21 cellular contexts compared by ENCODE assay signal in genomic region chr22:38878001-38878400, GRCh38. TPM values are rescaled to one million over a fixed set of nuclear protein-coding genes. Genes with fewer than 3 reads are reported as not detected.
DNase-seq lines count a peak whose midpoint lies in the region; ATAC-seq lines count a peak whose summit lies in the region.
"Had no signal": no experiment of that assay in that cellular context is flagged by ENCODE, and none has a peak within 500 bp of the region (broad histone marks: within the 10 kb centered on the region; RNA-seq: fewer than 3 reads in every experiment).

No MANE protein-coding gene starts in this region.

- peaks cover 2% of the 10 kb centered on the region for H3K36me3 Mint-ChIP-seq in T-helper 2 cell treated with Interferon-gamma antibody and Interleukin-4, amounts not matched to agents 5 μg/mL and 100 μg/mL, for 36 hours (ENCODE audit: low read depth)

- no peak overlapping the region for H3K4me2 ChIP-seq in neuronal stem cell (ENCODE audit: insufficient read depth, low read length, poor library complexity, severe bottlenecking)
- H3K4me2 ChIP-seq: BLaER1 had no signal

- no peaks in the 10 kb centered on the region for H3K9me3 Mint-ChIP-seq in T-helper 2 cell treated with Interferon-gamma antibody and Interleukin-4, amounts not matched to agents 5 μg/mL and 100 μg/mL, for 36 hours
- H3K9me3 Mint-ChIP-seq: CD4-positive, alpha-beta T cell; CD8-positive, alpha-beta memory T cell had no signal

- H3K9me3 ChIP-seq in neuronal stem cell (replicated peaks in 1 of 2; ENCODE audit: control insufficient read depth in 2 of 2, insufficient read depth in 1 of 2, low read depth in 1 of 2, low read length in 2 of 2), result no peaks in the 10 kb centered on the region
- H3K9me3 ChIP-seq: BLaER1 had no signal

- H3K36me3 ChIP-seq in neuronal stem cell (replicated peaks in 1 of 2; ENCODE audit: control insufficient read depth in 2 of 2, insufficient read depth in 2 of 2, low read length in 2 of 2), result no peaks in the 10 kb centered on the region
- H3K36me3 ChIP-seq: BLaER1 had no signal

- H2BK120ac ChIP-seq in neuronal stem cell (ENCODE audit: low read depth, low read length), result no peak overlapping the region

- H3K27me3 Mint-ChIP-seq in T-helper 2 cell treated with Interferon-gamma antibody and Interleukin-4, amounts not matched to agents 5 μg/mL and 100 μg/mL, for 36 hours (ENCODE audit: low read depth), result peaks cover 39% of the 10 kb centered on the region
- H3K27me3 Mint-ChIP-seq: CD4-positive, alpha-beta T cell had no signal

- H3K27ac Mint-ChIP-seq in T-helper 2 cell treated with Interferon-gamma antibody and Interleukin-4, amounts not matched to agents 5 μg/mL and 100 μg/mL, for 36 hours, result no peak overlapping the region
- H3K27ac Mint-ChIP-seq: B cell; CD4-positive, alpha-beta T cell had no signal

- no peak overlapping the region for H3K4me3 ChIP-seq in neuronal stem cell (ENCODE audit: low read length in 2 of 2)
- H3K4me3 ChIP-seq: BLaER1, GM23248 had no signal

- no peak overlapping the region for H2AK5ac ChIP-seq in neuronal stem cell (ENCODE audit: low read depth, low read length)

- peaks cover 20% of the 10 kb centered on the region for H3K4me1 Mint-ChIP-seq in T-helper 2 cell treated with Interferon-gamma antibody and Interleukin-4, amounts not matched to agents 5 μg/mL and 100 μg/mL, for 36 hours (ENCODE audit: low read depth)

- no peak overlapping the region for H2BK15ac ChIP-seq in neuronal stem cell (ENCODE audit: low read length)

- no peak overlapping the region for H3K23ac ChIP-seq in neuronal stem cell (ENCODE audit: low read depth, low read length, poor library complexity)

- H3K27me3 ChIP-seq in neuronal stem cell (ENCODE audit: control insufficient read depth in 3 of 3, insufficient read depth in 3 of 3, low read depth in 1 of 3, low read length in 3 of 3), result peaks cover 0 to 48% (median 0%) of the 10 kb centered on the region in 3 experiments

- H2BK12ac ChIP-seq in neuronal stem cell (ENCODE audit: low read length), result no peak overlapping the region

- H3K4ac ChIP-seq in neuronal stem cell (ENCODE audit: low read length), result no peak overlapping the region

- no peak overlapping the region for H3K14ac ChIP-seq in neuronal stem cell (ENCODE audit: low read length)

- H4K91ac ChIP-seq in neuronal stem cell (ENCODE audit: low read depth, low read length, poor library complexity), result no peak overlapping the region

- H3K9ac ChIP-seq in neuronal stem cell (ENCODE audit: low read depth, low read length, poor library complexity), result peak overlapping the region; percentile 5
- H3K9ac ChIP-seq: BLaER1, GM23248 had no signal

- H4K8ac ChIP-seq in neuronal stem cell (ENCODE audit: low read depth, low read length), result no peak overlapping the region

- no peak overlapping the region for H3K18ac ChIP-seq in neuronal stem cell (ENCODE audit: low read length)

- no CpG with 5 or more reads among the region's 4 CpGs for WGBS in neuronal stem cell (ENCODE audit: extremely low coverage in 2 of 2, insufficient read length in 2 of 2, insufficient replicate concordance in 1 of 2), 2 donors

- ATAC-seq in left ventricle myocardium superior (no peak), GM21786 (IDR thresholded peaks at IDR 0.05; ENCODE audit: unreplicated experiment) (no peak), HG02623 (IDR thresholded peaks at IDR 0.05; ENCODE audit: unreplicated experiment) (no peak)

- H2BK5ac ChIP-seq in neuronal stem cell (ENCODE audit: low read length), result no peak overlapping the region

- no peak overlapping the region for H3K4me3 Mint-ChIP-seq in T-helper 2 cell treated with Interferon-gamma antibody and Interleukin-4, amounts not matched to agents 5 μg/mL and 100 μg/mL, for 36 hours
- H3K4me3 Mint-ChIP-seq: B cell; CD4-positive, alpha-beta T cell; CD8-positive, alpha-beta memory T cell had no signal

- H2AFZ ChIP-seq in neuronal stem cell (ENCODE audit: low read length), result no peak overlapping the region
- H2AFZ ChIP-seq: GM23248 had no signal

- peak; percentile 2 for DNase-seq in T-helper 2 cell treated with Interferon-gamma antibody and Interleukin-4, amounts not matched to agents 5 μg/mL and 100 μg/mL, for 36 hours (ENCODE audit: low spot score)
- DNase-seq in T-helper 2 cell (no peak), cardiac septum (ENCODE audit: low spot score) (peak; percentile 27), left ventricle myocardium superior (no peak), neuronal stem cell (ENCODE audit: low spot score) (no peak), DMS153 (lab: John Stamatoyannopoulos, UW) (no peak)
- DNase-seq: CD4-positive, alpha-beta T cell; CD8-positive, alpha-beta memory T cell; DMS 273 treated with DMSO at 0.1 percent for 48 hours; DMS53; DMS79 treated with DMSO at 0.1 percent for 48 hours; GF-D8; GM23248; H7; HCEC 1CT had no signal

- H3K79me1 ChIP-seq in neuronal stem cell (ENCODE audit: low read depth, low read length), result no peaks in the 10 kb centered on the region

- H3K27ac ChIP-seq in neuronal stem cell (replicated peaks; ENCODE audit: low read length), result no peak overlapping the region
- H3K27ac ChIP-seq: 22Rv1, BLaER1, C4-2B, GM23248 had no signal

- peaks cover 3 to 5% of the 10 kb centered on the region in 2 donors for H3K4me1 ChIP-seq in neuronal stem cell (ENCODE audit: control insufficient read depth in 2 of 2, insufficient read depth in 1 of 2, low read depth in 1 of 2, low read length in 2 of 2)

- intact Hi-C loops in cardiac septum (cut with DNase I) (loop anchor here (10.0 kb wide), 1 partner anchor 647 kb away; the partner anchor contains the start of gene ATF4), left ventricle myocardium superior (cut with micrococcal nuclease) (loop anchor here (10.0 kb wide), 1 partner anchor 47 kb away; no protein-coding TSS in a partner anchor)

RNA-seq across cellular contexts. Expression of gene CBX6, which starts 6.0 kb away (rescaled TPM):
- total RNA-seq in cardiac septum (60.3 TPM), left ventricle myocardium superior (37.1 TPM)
- 12.0 TPM for polyA plus RNA-seq in neuronal stem cell (2013, experiment 1 of 2)
- polyA plus RNA-seq in neuronal stem cell (2013, experiment 2 of 2), result 12.4 TPM

RNA-seq across cellular contexts. Expression of gene NPTXR, which starts 34.2 kb away (rescaled TPM):
- total RNA-seq in cardiac septum, result 23.5 TPM
- 23.4 TPM for total RNA-seq in left ventricle myocardium superior
- polyA plus RNA-seq in neuronal stem cell (2013, experiment 1 of 2), result 3.7 TPM
- 3.7 TPM for polyA plus RNA-seq in neuronal stem cell (2013, experiment 2 of 2)

Comparison
In these comparisons a context has a peak if more than half of its experiments do, and no peak if none do; other contexts are left out.
1. DNase-seq: peak in T-helper 2 cell treated with Interferon-gamma antibody and Interleukin-4, amounts not matched to agents 5 μg/mL and 100 μg/mL, for 36 hours (single experiment) and cardiac septum (single experiment); none in T-helper 2 cell (0 of 5), left ventricle myocardium superior (single experiment), neuronal stem cell (single experiment) and DMS153 (single experiment).